In genomic region chr1:214458541-214458940, GRCh38 we compare ENCODE assay signal across 18 cellular contexts.
"Had no signal": no experiment of that assay in that cellular context is flagged by ENCODE, and none has a peak within 500 bp of the region (broad histone marks: within the 10 kb centered on the region; RNA-seq: fewer than 3 reads in every experiment).

No MANE protein-coding gene starts in this region.

- H3K27me3 ChIP-seq: heart right ventricle, sigmoid colon, testis, upper lobe of left lung had no signal

- H3K27ac ChIP-seq: heart right ventricle, left ventricle myocardium inferior, sigmoid colon, testis, upper lobe of left lung had no signal

- H3K36me3 ChIP-seq: left ventricle myocardium inferior, sigmoid colon had no signal

- DNase-seq: activated B cell treated with CpG ODN at 0.5 μM for 24 hours; activated CD4-positive, alpha-beta T cell treated with anti-CD3 and anti-CD28 coated beads for 4 hours; activated CD8-positive, alpha-beta T cell treated with anti-CD3 and anti-CD28 coated beads, Interleukin-2, amount 10 ng/mL, durations not matched to agents 7 days and 5 days; activated effector memory CD4-positive, alpha-beta T cell treated with Interleukin-2 at 50 U/mL for 16 hours; activated T-cell treated with anti-CD3 and anti-CD28 coated beads, Interleukin-2, amount 50 U/mL, for 4 hours; cerebellar nuclear complex; heart right ventricle; kidney glomerular epithelial cell; left ventricle myocardium inferior; occipital lobe; sigmoid colon; stimulated activated CD4-positive, alpha-beta T cell treated with anti-CD3 and anti-CD28 coated beads, Interleukin-4, amount 100 ng/mL, for 24 hours; T-cell; testis; upper lobe of left lung had no signal

- H3K9me3 ChIP-seq: heart right ventricle, left ventricle myocardium inferior, sigmoid colon, testis, upper lobe of left lung had no signal

- H3K4me1 Mint-ChIP-seq: activated B cell treated with CpG ODN at 0.5 μM for 24 hours; activated naive CD4-positive, alpha-beta T cell treated with anti-CD3 and anti-CD28 coated beads, Interleukin-2, amount 50 U/mL, for 24 hours had no signal

- H3K4me3 ChIP-seq: heart right ventricle, left ventricle myocardium inferior, sigmoid colon, testis, upper lobe of left lung had no signal

- H3K4me3 Mint-ChIP-seq: activated B cell treated with CpG ODN at 0.5 μM for 24 hours; activated CD8-positive, alpha-beta T cell treated with anti-CD3 and anti-CD28 coated beads, Interleukin-2, amount 10 ng/mL, durations not matched to agents 7 days and 5 days; activated naive CD4-positive, alpha-beta T cell treated with anti-CD3 and anti-CD28 coated beads, Interleukin-2, amount 50 U/mL, for 24 hours; activated T-cell treated with anti-CD3 and anti-CD28 coated beads, Interleukin-2, amount 50 U/mL, for 4 hours; stimulated activated effector memory CD8-positive, alpha-beta T cell treated with anti-CD3 and anti-CD28 coated beads, Interleukin-12 subunit alpha, Interleukin-12 subunit beta, amount 100 ng/mL, for 72 hours; T-cell had no signal

- H3K27ac Mint-ChIP-seq: activated B cell treated with CpG ODN at 0.5 μM for 24 hours; activated CD8-positive, alpha-beta T cell treated with anti-CD3 and anti-CD28 coated beads, Interleukin-2, amount 10 ng/mL, durations not matched to agents 7 days and 5 days; activated naive CD4-positive, alpha-beta T cell treated with anti-CD3 and anti-CD28 coated beads, Interleukin-2, amount 50 U/mL, for 24 hours; stimulated activated effector memory CD8-positive, alpha-beta T cell treated with anti-CD3 and anti-CD28 coated beads, Interleukin-12 subunit alpha, Interleukin-12 subunit beta, amount 100 ng/mL, for 72 hours; T-cell had no signal

- H3K36me3 Mint-ChIP-seq: activated naive CD4-positive, alpha-beta T cell treated with anti-CD3 and anti-CD28 coated beads, Interleukin-2, amount 50 U/mL, for 24 hours; stimulated activated effector memory CD8-positive, alpha-beta T cell treated with anti-CD3 and anti-CD28 coated beads, Interleukin-12 subunit alpha, Interleukin-12 subunit beta, amount 100 ng/mL, for 72 hours; T-cell had no signal

- ATAC-seq: activated CD8-positive, alpha-beta T cell treated with anti-CD3 and anti-CD28 coated beads, Interleukin-2, amount 10 ng/mL, durations not matched to agents 7 days and 5 days; activated T-cell treated with anti-CD3 and anti-CD28 coated beads, Interleukin-2, amount 50 U/mL, for 4 hours; heart right ventricle; SK-N-SH treated with all-trans-retinoic acid at 6 μM for 48 hours; stimulated activated effector memory CD8-positive, alpha-beta T cell treated with anti-CD3 and anti-CD28 coated beads, Interleukin-12 subunit alpha, Interleukin-12 subunit beta, amount 100 ng/mL, for 72 hours; T-cell had no signal

- H3K4me1 ChIP-seq: testis had no signal

- H3K27me3 Mint-ChIP-seq: activated B cell treated with CpG ODN at 0.5 μM for 24 hours had no signal

- H3K9me3 Mint-ChIP-seq: activated B cell treated with CpG ODN at 0.5 μM for 24 hours; activated naive CD4-positive, alpha-beta T cell treated with anti-CD3 and anti-CD28 coated beads, Interleukin-2, amount 50 U/mL, for 24 hours; activated T-cell treated with anti-CD3 and anti-CD28 coated beads, Interleukin-2, amount 50 U/mL, for 4 hours; stimulated activated effector memory CD8-positive, alpha-beta T cell treated with anti-CD3 and anti-CD28 coated beads, Interleukin-12 subunit alpha, Interleukin-12 subunit beta, amount 100 ng/mL, for 72 hours; T-cell had no signal
